9 cellular contexts compared by ENCODE assay signal in the genomic region with DNA sequence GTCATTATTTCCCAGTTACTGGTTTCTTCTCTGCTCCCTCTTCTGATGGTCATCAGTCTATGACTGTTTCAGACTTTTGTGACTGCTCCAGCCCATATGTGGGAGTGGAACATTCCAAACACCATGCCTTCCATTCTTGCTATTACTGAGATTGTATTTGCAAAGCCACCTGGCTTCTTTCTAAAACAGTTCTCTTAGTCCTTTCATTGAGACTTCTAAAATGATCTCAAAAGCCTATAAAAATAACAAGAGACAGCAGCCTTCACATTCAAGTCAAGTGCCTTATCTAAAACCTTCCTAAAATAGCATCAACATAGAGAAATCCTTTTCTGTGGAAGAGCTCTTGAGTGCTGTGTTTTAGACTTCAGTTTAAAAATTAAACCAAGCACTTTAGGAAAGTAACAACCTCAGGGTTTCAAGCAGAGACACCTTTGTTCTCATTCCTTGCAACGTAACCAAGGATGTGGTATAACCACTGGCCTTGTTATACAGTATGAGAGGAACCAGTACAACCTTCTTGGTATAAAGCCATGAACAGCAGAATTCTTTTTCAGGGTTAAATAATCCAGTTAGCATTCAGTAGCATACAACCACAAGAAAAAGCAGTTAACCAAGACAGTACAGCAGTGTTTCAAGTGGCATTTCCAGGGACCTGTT.
DNase-seq lines count a peak whose midpoint lies in the region; ATAC-seq and TF ChIP-seq lines count a peak whose summit lies in the region.
"Had no signal": no experiment of that assay in that cellular context is flagged by ENCODE, and none has a peak within 500 bp of the region (broad histone marks: within the 10 kb centered on the region; RNA-seq: fewer than 3 reads in every experiment).

No MANE protein-coding gene starts in this region.

- peaks cover under 1% of the 10 kb centered on the region for H3K9me3 Mint-ChIP-seq in T-helper 1 cell treated with Interleukin-12 subunit alpha and Interleukin-12 subunit beta and Interleukin-4 antibody, amounts not matched to agents 30 μg/mL and 1 μg/mL, for 36 hours
- no peaks in the 10 kb centered on the region for H3K9me3 Mint-ChIP-seq in mesothelial cell of epicardium

- in situ Hi-C loops in gastrocnemius medialis (cut with MboI; ENCODE audit: low sequenced_read_pairs in 4 of 4), result no loop called here

- DNase-seq in mesothelial cell of epicardium (ENCODE audit: low spot score in 2 of 2, unreplicated experiment in 2 of 2) (no peak), middle frontal gyrus (ENCODE audit: extremely low spot score, low spot score) (no peak), breast epithelium (ENCODE audit: low spot score in 2 of 2) (no peak), NCI-H1105 treated with DMSO at 0.1 percent for 48 hours (lab: John Stamatoyannopoulos, UW) (no peak), gastrocnemius medialis (no peak)
- DNase-seq: NCI-H524 had no signal

- no peak for TF ChIP-seq CTCF in mesothelial cell of epicardium (IDR thresholded peaks at IDR 0.05; ENCODE audit: unreplicated experiment)
- TF ChIP-seq CTCF in breast epithelium (IDR thresholded peaks at IDR 0.05), result no peak
- no peak for TF ChIP-seq CTCF in gastrocnemius medialis (IDR thresholded peaks at IDR 0.05 in 4 of 5, conservative IDR thresholded peaks at IDR 0.05 in 1 of 5)

- no peak overlapping the region for H3K27ac ChIP-seq in breast epithelium
- no peak overlapping the region for H3K27ac ChIP-seq in gastrocnemius medialis

- no peaks in the 10 kb centered on the region for H3K4me1 ChIP-seq in breast epithelium
- no peaks in the 10 kb centered on the region for H3K4me1 ChIP-seq in gastrocnemius medialis

- H3K4me3 ChIP-seq in breast epithelium (no peak overlapping the region), gastrocnemius medialis (no peak overlapping the region)

- intact Hi-C loops in breast epithelium (cut with DNase I; ENCODE audit: low total_unique reads) (no loop called here), gastrocnemius medialis (cut with DNase I; ENCODE audit: low total_unique reads) (no loop called here)

- no peaks in the 10 kb centered on the region for H3K27me3 ChIP-seq in breast epithelium
- H3K27me3 ChIP-seq in gastrocnemius medialis, result no peaks in the 10 kb centered on the region

- H3K27me3 Mint-ChIP-seq in T-helper 1 cell treated with Interleukin-12 subunit alpha and Interleukin-12 subunit beta and Interleukin-4 antibody, amounts not matched to agents 30 μg/mL and 1 μg/mL, for 36 hours (ENCODE audit: low read depth), result no peaks in the 10 kb centered on the region
- no peaks in the 10 kb centered on the region for H3K27me3 Mint-ChIP-seq in mesothelial cell of epicardium (ENCODE audit: low read depth)

- peaks cover 3% of the 10 kb centered on the region for H3K36me3 ChIP-seq in breast epithelium
- H3K36me3 ChIP-seq in gastrocnemius medialis, result peaks cover 5 to 83% of the 10 kb centered on the region in 2 donors

- H3K4me3 Mint-ChIP-seq in T-helper 1 cell treated with Interleukin-12 subunit alpha and Interleukin-12 subunit beta and Interleukin-4 antibody, amounts not matched to agents 30 μg/mL and 1 μg/mL, for 36 hours, result peak overlapping the region; percentile 52
- no peak overlapping the region for H3K4me3 Mint-ChIP-seq in mesothelial cell of epicardium

- H3K36me3 Mint-ChIP-seq in T-helper 1 cell treated with Interleukin-12 subunit alpha and Interleukin-12 subunit beta and Interleukin-4 antibody, amounts not matched to agents 30 μg/mL and 1 μg/mL, for 36 hours (ENCODE audit: low read depth), result peaks cover 75% of the 10 kb centered on the region
- H3K36me3 Mint-ChIP-seq in mesothelial cell of epicardium, result peaks cover 45% of the 10 kb centered on the region

- H3K9me3 ChIP-seq in breast epithelium, result no peaks in the 10 kb centered on the region
- no peaks in the 10 kb centered on the region for H3K9me3 ChIP-seq in gastrocnemius medialis

- H3K27ac Mint-ChIP-seq in T-helper 1 cell treated with Interleukin-12 subunit alpha and Interleukin-12 subunit beta and Interleukin-4 antibody, amounts not matched to agents 30 μg/mL and 1 μg/mL, for 36 hours, result peak overlapping the region; percentile 87
- H3K27ac Mint-ChIP-seq in mesothelial cell of epicardium, result peak overlapping the region; percentile 11

- H3K4me1 Mint-ChIP-seq in T-helper 1 cell treated with Interleukin-12 subunit alpha and Interleukin-12 subunit beta and Interleukin-4 antibody, amounts not matched to agents 30 μg/mL and 1 μg/mL, for 36 hours (ENCODE audit: low read depth), result peaks cover 63% of the 10 kb centered on the region
- H3K4me1 Mint-ChIP-seq in mesothelial cell of epicardium, result peaks cover 14% of the 10 kb centered on the region

- ATAC-seq in GM18861 (IDR thresholded peaks at IDR 0.05; ENCODE audit: unreplicated experiment) (peak; percentile 77), HG02571 (IDR thresholded peaks at IDR 0.05; ENCODE audit: unreplicated experiment) (peak; percentile 44), gastrocnemius medialis (no peak)

- no peak for TF ChIP-seq POLR2A in breast epithelium (IDR thresholded peaks at IDR 0.05)
- no peak for TF ChIP-seq POLR2A in gastrocnemius medialis (IDR thresholded peaks at IDR 0.05)

Comparison
In these comparisons a context has a peak if more than half of its experiments do, and no peak if none do; other contexts are left out.
1. ATAC-seq: peak in GM18861 (single experiment) and HG02571 (single experiment); none in gastrocnemius medialis (0 of 2).